In genomic region chr3:178137206-178137605, GRCh38 we compare ENCODE assay signal across 27 cellular contexts.
DNase-seq lines count a peak whose midpoint lies in the region; ATAC-seq, FAIRE-seq and TF ChIP-seq lines count a peak whose summit lies in the region.
"Had no signal": no experiment of that assay in that cellular context is flagged by ENCODE, and none has a peak within 500 bp of the region (broad histone marks: within the 10 kb centered on the region; RNA-seq: fewer than 3 reads in every experiment).

No MANE protein-coding gene starts in this region.

- intact Hi-C loops in upper lobe of right lung (cut with DNase I), result no loop called here
- intact Hi-C loops in left lung (cut with DNase I), result no loop called here

- no peaks in the 10 kb centered on the region for H3K9me3 ChIP-seq in upper lobe of right lung
- no peaks in the 10 kb centered on the region for H3K9me3 ChIP-seq in left lung
- H3K9me3 ChIP-seq: spleen had no signal

- no peak for TF ChIP-seq CTCF in VCaP (conservative IDR thresholded peaks at IDR 0.05)
- no peak for TF ChIP-seq CTCF in upper lobe of right lung (IDR thresholded peaks at IDR 0.05)
- no peak for TF ChIP-seq CTCF in left lung (IDR thresholded peaks at IDR 0.05)

- no peaks in the 10 kb centered on the region for H3K36me3 ChIP-seq in upper lobe of right lung
- H3K36me3 ChIP-seq in left lung, result no peaks in the 10 kb centered on the region
- H3K36me3 ChIP-seq: spleen had no signal

- no peak for FAIRE-seq in GM12892 (lab: Jason Lieb, UNC)
- FAIRE-seq: D721Med, GM19239 had no signal

- TF ChIP-seq POLR2A in GM12892 (IDR thresholded peaks at IDR 0.05; ENCODE audit: low read depth, low read length), result no peak

- DNase-seq in EH (ENCODE audit: low read depth) (peak; percentile 51), globus pallidus (ENCODE audit: low spot score) (peak; percentile 13), pons (ENCODE audit: low spot score) (peak; percentile 20), upper lobe of right lung (no peak), NCI-H524 treated with DMSO at 0.1 percent for 48 hours (lab: John Stamatoyannopoulos, UW) (no peak), GM12892 (ENCODE audit: insufficient read length) (no peak), left lung (no peak)
- DNase-seq: activated CD4-positive, CD25-positive, alpha-beta regulatory T cell treated with anti-CD3 and anti-CD28 coated beads, Interleukin-2, amount 50 U/mL, for 72 hours; activated CD8-positive, alpha-beta T cell treated with anti-CD3 and anti-CD28 coated beads for 36 hours; activated effector memory CD4-positive, alpha-beta T cell treated with Interleukin-2 at 50 U/mL for 16 hours; activated naive CD8-positive, alpha-beta T cell treated with anti-CD3 and anti-CD28 coated beads, Interleukin-2, amount 10 ng/mL, durations not matched to agents 7 days and 5 days; cerebellar nuclear complex; NCI-H1105 treated with DMSO at 0.1 percent for 48 hours; NCI-H2029 treated with DMSO at 0.1 percent for 48 hours; NCI-H345; occipital lobe; retina; SHP77 treated with DMSO at 0.1 percent for 48 hours; spleen; stimulated activated CD4-positive, alpha-beta T cell treated with anti-CD3 and anti-CD28 coated beads, Interleukin-2, amount 100 ng/mL, for 48 hours; T-helper 1 cell had no signal

- H3K4me3 ChIP-seq in upper lobe of right lung (no peak overlapping the region), left lung (no peak overlapping the region)
- H3K4me3 ChIP-seq: lung, spleen had no signal

- H3K27me3 ChIP-seq in upper lobe of right lung (no peaks in the 10 kb centered on the region), left lung (no peaks in the 10 kb centered on the region)
- H3K27me3 ChIP-seq: spleen had no signal

- ATAC-seq in upper lobe of right lung (no peak), left lung (no peak)
- ATAC-seq: activated CD8-positive, alpha-beta T cell treated with anti-CD3 and anti-CD28 coated beads for 36 hours; stimulated activated effector memory CD8-positive, alpha-beta T cell treated with anti-CD3 and anti-CD28 coated beads, Interleukin-12 subunit alpha, Interleukin-12 subunit beta, amount 100 ng/mL, for 72 hours had no signal

- H3K4me1 ChIP-seq in upper lobe of right lung (no peaks in the 10 kb centered on the region), left lung (no peaks in the 10 kb centered on the region)
- H3K4me1 ChIP-seq: spleen had no signal

- peak overlapping the region; percentile 59 for H3K27ac ChIP-seq in VCaP
- H3K27ac ChIP-seq in upper lobe of right lung, result no peak overlapping the region
- no peak overlapping the region for H3K27ac ChIP-seq in left lung
- H3K27ac ChIP-seq: C4-2B, spleen had no signal

Comparison
In these comparisons a context has a peak if more than half of its experiments do, and no peak if none do; other contexts are left out.
1. DNase-seq: peak in EH (single experiment), globus pallidus (single experiment) and pons (single experiment); none in upper lobe of right lung (single experiment), NCI-H524 treated with DMSO at 0.1 percent for 48 hours (single experiment), GM12892 (single experiment) and left lung (0 of 2).